ENCODE assay signal across 12 cellular contexts in the genomic region with DNA sequence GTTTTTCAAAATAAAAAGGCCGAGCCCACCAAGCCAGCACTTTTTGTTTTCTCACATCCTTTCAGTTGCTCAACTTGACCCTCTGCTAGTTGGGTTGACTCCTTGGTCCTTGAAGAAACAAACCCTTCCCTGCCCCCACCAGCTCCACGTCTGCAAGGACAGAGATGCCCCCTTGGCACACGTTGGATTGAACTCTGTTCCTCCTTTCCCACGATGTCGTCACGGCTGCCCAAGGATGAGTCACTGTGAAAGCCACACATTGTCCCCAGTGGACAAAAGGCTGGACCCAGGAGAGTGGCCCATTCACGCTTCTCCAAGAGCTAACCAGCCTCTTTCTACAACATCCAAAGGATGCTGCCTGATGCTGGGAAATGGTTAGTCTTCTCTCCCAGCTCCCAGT. TPM values are rescaled to one million over a fixed set of nuclear protein-coding genes. Genes with fewer than 3 reads are reported as not detected.
DNase-seq lines count a peak whose midpoint lies in the region; ATAC-seq and TF ChIP-seq lines count a peak whose summit lies in the region.
"Had no signal": no experiment of that assay in that cellular context is flagged by ENCODE, and none has a peak within 500 bp of the region (broad histone marks: within the 10 kb centered on the region; RNA-seq: fewer than 3 reads in every experiment).

No MANE protein-coding gene starts in this region.

- H3K27ac ChIP-seq in VCaP: 0 out of 2 replicates have a peak overlapping the region, but pooled peaks have one; percentile 70
- H3K27ac ChIP-seq: thoracic aorta had no signal

- DNase-seq in HT1080 (ENCODE audit: low read depth): peak; percentile 30
- peak in 49 of 51 donors; percentile 4 to 93 (median 71) for DNase-seq in hypothalamus (lab: John Stamatoyannopoulos, UW)
- DNase-seq in stromal cell of bone marrow (ENCODE audit: low read depth): peak; percentile 46
- DNase-seq: mucosa of descending colon; stimulated activated CD4-positive, alpha-beta T cell treated with anti-CD3 and anti-CD28 coated beads, Interleukin-2, amount 100 ng/mL, for 48 hours; T-helper 1 cell had no signal

- ATAC-seq in HG03354 (IDR thresholded peaks at IDR 0.05; ENCODE audit: poor library complexity, severe bottlenecking, unreplicated experiment): no peak
- no peak for ATAC-seq in HG03045 (IDR thresholded peaks at IDR 0.05; ENCODE audit: unreplicated experiment)
- ATAC-seq in GM21515 (IDR thresholded peaks at IDR 0.05; ENCODE audit: unreplicated experiment): no peak
- ATAC-seq in GM18517 (IDR thresholded peaks at IDR 0.05; ENCODE audit: unreplicated experiment): no peak
- ATAC-seq: mucosa of descending colon had no signal

- no peak for TF ChIP-seq CTCF in VCaP (conservative IDR thresholded peaks at IDR 0.05)

RNA-seq across cellular contexts. Expression of a gene that starts 43.0 kb away (rescaled TPM):
- 0.80 and 1.6 TPM in 2 replicates for total RNA-seq in HT1080 (2014; rRNA removed; shearing (Covaris generic))
- polyA plus RNA-seq in HT1080 (2015; cell fraction: cytosol; rRNA removed): 0.99 and 1.1 TPM in 2 replicates
- 0.82 and 1.1 TPM in 2 replicates for polyA plus RNA-seq in HT1080 (2015; cell fraction: nucleus; rRNA removed)
- total RNA-seq: thoracic aorta had no signal
